1 cellular context compared by ENCODE assay signal in the genomic region with DNA sequence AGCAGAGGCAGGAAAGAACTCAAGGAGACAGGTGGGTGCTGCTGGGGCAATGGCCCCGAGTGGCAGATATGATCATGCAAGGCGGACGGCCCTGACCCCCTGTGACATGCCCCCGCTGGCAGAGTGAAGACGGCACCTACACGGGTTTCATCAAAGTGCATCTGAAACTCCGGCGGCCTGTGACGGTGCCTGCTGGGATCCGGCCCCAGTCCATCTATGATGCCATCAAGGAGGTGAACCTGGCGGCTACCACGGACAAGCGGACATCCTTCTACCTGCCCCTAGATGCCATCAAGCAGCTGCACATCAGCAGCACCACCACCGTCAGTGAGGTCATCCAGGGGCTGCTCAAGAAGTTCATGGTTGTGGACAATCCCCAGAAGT.
TF ChIP-seq lines count a peak whose summit lies in the region.

No MANE protein-coding gene starts in this region.

TF ChIP-seq in K562, 482 proteins besides CTCF, POLR2A, EP300 and RAD21:
- TF ChIP-seq HSF4 (CRISPR knock-in tag; IDR thresholded peaks at IDR 0.05; ENCODE audit: borderline replicate concordance): no peak
- peak; percentile 56; the same call in 1 of the 2 replicates for TF ChIP-seq MAX (CRISPR knock-in tag; IDR thresholded peaks at IDR 0.05)
- no peak for TF ChIP-seq PTBP1 (IDR thresholded peaks at IDR 0.05; ENCODE audit: low read depth, low read length)
- 0 out of 2 replicates have a peak, but pooled peaks have one; percentile 27 for TF ChIP-seq POLR2G (IDR thresholded peaks at IDR 0.05; ENCODE audit: low read depth, low read length)
